In the genomic region with DNA sequence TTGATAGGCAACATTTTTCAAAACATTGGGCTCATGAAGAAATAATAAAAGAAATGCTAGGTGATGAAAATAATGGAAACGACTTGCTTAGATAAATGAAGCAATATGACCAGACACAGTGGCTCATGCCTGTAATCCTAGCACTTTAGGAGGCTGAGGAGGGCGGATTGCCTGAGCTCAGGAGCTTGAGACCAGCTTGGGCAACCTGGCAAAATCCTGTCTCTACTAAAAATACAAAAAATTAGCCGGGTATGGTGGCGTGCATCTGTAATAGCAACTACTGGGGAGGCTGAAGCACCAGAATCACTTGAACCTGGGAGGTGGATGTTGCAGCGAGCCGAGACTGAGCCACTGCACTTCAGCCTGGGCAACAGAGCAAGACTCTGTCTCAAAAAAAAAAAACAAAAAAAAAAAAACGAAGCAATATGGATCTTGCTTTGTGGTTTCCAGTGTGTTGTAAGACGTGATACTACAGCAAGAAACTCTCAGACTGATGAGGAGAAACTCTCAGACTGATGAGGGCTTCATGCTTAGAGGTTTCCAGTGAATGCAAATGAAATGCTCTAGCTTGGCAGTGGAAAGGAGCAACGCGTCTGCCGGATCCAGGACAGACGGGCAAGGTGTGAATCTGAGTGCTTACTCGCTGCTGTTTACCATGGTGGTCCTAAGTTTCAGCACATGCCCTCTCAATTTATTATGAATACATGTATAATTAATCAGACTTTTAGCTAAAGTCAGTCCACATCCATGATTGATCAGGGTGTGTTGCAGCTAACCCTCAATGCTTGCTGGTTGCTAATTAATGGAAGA, we compare ENCODE assay signal across 20 cellular contexts. TPM values are rescaled to one million over a fixed set of nuclear protein-coding genes. Genes with fewer than 3 reads are reported as not detected.
"Had no signal": no experiment of that assay in that cellular context is flagged by ENCODE, and none has a peak within 500 bp of the region (broad histone marks: within the 10 kb centered on the region; RNA-seq: fewer than 3 reads in every experiment).

No MANE protein-coding gene starts in this region.

- H2AFZ ChIP-seq: neural progenitor cell had no signal

- H3K9me3 ChIP-seq: gastrocnemius medialis, pancreas had no signal

- DNase-seq: activated B cell treated with CpG ODN at 0.5 μM for 24 hours; activated CD4-positive, alpha-beta T cell treated with anti-CD3 and anti-CD28 coated beads, Interleukin-2, amount 10 ng/mL, durations not matched to agents 7 days and 5 days; activated T-cell treated with anti-CD3 and anti-CD28 coated beads, Interleukin-2, amount 50 U/mL, for 24 hours; amniotic stem cell; body of pancreas; effector memory CD8-positive, alpha-beta T cell; gastrocnemius medialis; heart right ventricle; left colon; mammary epithelial cell; naive B cell; T-helper 2 cell had no signal

- H3K4me1 ChIP-seq: body of pancreas, gastrocnemius medialis, heart right ventricle, pancreas had no signal

- H3K27ac ChIP-seq: body of pancreas, gastrocnemius medialis, heart right ventricle, neural progenitor cell, pancreas had no signal

- H3K27me3 ChIP-seq: neural progenitor cell had no signal

- H3K36me3 Mint-ChIP-seq: neural progenitor cell; stimulated activated effector memory CD8-positive, alpha-beta T cell treated with anti-CD3 and anti-CD28 coated beads, Interleukin-12 subunit alpha, Interleukin-12 subunit beta, amount 100 ng/mL, for 72 hours had no signal

- H3K27ac Mint-ChIP-seq: activated B cell treated with CpG ODN at 0.5 μM for 24 hours; activated CD4-positive, alpha-beta T cell treated with anti-CD3 and anti-CD28 coated beads, Interleukin-2, amount 10 ng/mL, durations not matched to agents 7 days and 5 days; activated naive CD4-positive, alpha-beta T cell treated with anti-CD3 and anti-CD28 coated beads, Interleukin-2, amount 50 U/mL, for 72 hours; activated T-cell treated with anti-CD3 and anti-CD28 coated beads, Interleukin-2, amount 50 U/mL, for 24 hours; dendritic cell treated with granulocyte-macrophage colony-stimulating factor and Interleukin-4, amounts not matched to agents 40 ng/mL and 50 ng/mL, for 4 days; effector memory CD8-positive, alpha-beta T cell; naive B cell; neural progenitor cell; stimulated activated effector memory CD8-positive, alpha-beta T cell treated with anti-CD3 and anti-CD28 coated beads, Interleukin-12 subunit alpha, Interleukin-12 subunit beta, amount 100 ng/mL, for 72 hours had no signal

- H3K9ac ChIP-seq: neural progenitor cell had no signal

- H3K4me3 Mint-ChIP-seq: activated B cell treated with CpG ODN at 0.5 μM for 24 hours; activated CD4-positive, alpha-beta T cell treated with anti-CD3 and anti-CD28 coated beads, Interleukin-2, amount 10 ng/mL, durations not matched to agents 7 days and 5 days; activated T-cell treated with anti-CD3 and anti-CD28 coated beads, Interleukin-2, amount 50 U/mL, for 24 hours; central memory CD8-positive, alpha-beta T cell; dendritic cell treated with granulocyte-macrophage colony-stimulating factor and Interleukin-4, amounts not matched to agents 40 ng/mL and 50 ng/mL, for 4 days; effector memory CD8-positive, alpha-beta T cell; naive B cell; neural progenitor cell; stimulated activated effector memory CD8-positive, alpha-beta T cell treated with anti-CD3 and anti-CD28 coated beads, Interleukin-12 subunit alpha, Interleukin-12 subunit beta, amount 100 ng/mL, for 72 hours had no signal

- ATAC-seq: activated naive CD4-positive, alpha-beta T cell treated with anti-CD3 and anti-CD28 coated beads, Interleukin-2, amount 50 U/mL, for 72 hours; body of pancreas; effector memory CD8-positive, alpha-beta T cell; gastrocnemius medialis; heart right ventricle; left colon; pancreas; stimulated activated effector memory CD8-positive, alpha-beta T cell treated with anti-CD3 and anti-CD28 coated beads, Interleukin-12 subunit alpha, Interleukin-12 subunit beta, amount 100 ng/mL, for 72 hours had no signal

- H3K36me3 ChIP-seq: gastrocnemius medialis, heart right ventricle, neural progenitor cell, pancreas had no signal

- H3K4me2 ChIP-seq: neural progenitor cell had no signal

- H3K4me1 Mint-ChIP-seq: activated B cell treated with CpG ODN at 0.5 μM for 24 hours; activated CD4-positive, alpha-beta T cell treated with anti-CD3 and anti-CD28 coated beads, Interleukin-2, amount 10 ng/mL, durations not matched to agents 7 days and 5 days; central memory CD8-positive, alpha-beta T cell; naive B cell; stimulated activated effector memory CD8-positive, alpha-beta T cell treated with anti-CD3 and anti-CD28 coated beads, Interleukin-12 subunit alpha, Interleukin-12 subunit beta, amount 100 ng/mL, for 72 hours had no signal

- H3K4me3 ChIP-seq: body of pancreas, gastrocnemius medialis, heart right ventricle, neural progenitor cell, pancreas had no signal

- H3K9me3 Mint-ChIP-seq: activated T-cell treated with anti-CD3 and anti-CD28 coated beads, Interleukin-2, amount 50 U/mL, for 24 hours had no signal

RNA-seq across cellular contexts. Expression of a gene that starts 11.5 kb away (rescaled TPM):
- total RNA-seq: body of pancreas, gastrocnemius medialis, heart right ventricle had no signal

RNA-seq across cellular contexts. Expression of a gene that starts 17.2 kb away (rescaled TPM):
- total RNA-seq: activated B cell treated with CpG ODN at 0.5 μM for 24 hours; activated CD4-positive, alpha-beta T cell treated with anti-CD3 and anti-CD28 coated beads, Interleukin-2, amount 10 ng/mL, durations not matched to agents 7 days and 5 days; activated naive CD4-positive, alpha-beta T cell treated with anti-CD3 and anti-CD28 coated beads, Interleukin-2, amount 50 U/mL, for 72 hours; body of pancreas; epithelial cell of proximal tubule; gastrocnemius medialis; heart right ventricle; left colon; mammary epithelial cell; mononuclear cell; pancreas had no signal
- polyA plus RNA-seq: heart right ventricle, mammary epithelial cell, pancreas had no signal
